ENCODE assay signal across 3 cellular contexts in genomic region chr2:176689711-176690110, GRCh38.
"Had no signal": no experiment of that assay in that cellular context is flagged by ENCODE, and none has a peak within 500 bp of the region (broad histone marks: within the 10 kb centered on the region; RNA-seq: fewer than 3 reads in every experiment).

No MANE protein-coding gene starts in this region.

- ATAC-seq: GM12878 had no signal

- H3K4me3 ChIP-seq: GM12878 had no signal

- DNase-seq: GDM1, GF-D8 had no signal
